ENCODE assay signal across 28 cellular contexts in the genomic region with DNA sequence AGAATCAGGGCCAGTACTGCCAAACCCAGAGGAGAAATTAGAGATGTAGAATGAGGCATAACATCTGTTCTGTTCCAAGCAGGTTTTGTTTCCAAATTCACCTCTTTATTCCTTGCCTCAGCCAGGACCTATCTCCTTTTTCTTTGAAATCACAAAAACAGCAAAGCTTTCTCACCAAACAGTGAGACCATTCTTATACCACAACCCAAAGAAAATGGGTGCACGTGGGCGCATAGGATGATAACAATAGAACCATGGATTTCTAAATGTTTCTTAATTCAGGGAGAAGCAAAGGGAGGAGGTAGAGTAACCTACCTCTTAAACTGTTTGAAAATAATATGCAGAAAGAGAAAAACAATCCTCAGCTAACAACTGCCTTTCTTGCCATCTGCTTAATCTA.
"Had no signal": no experiment of that assay in that cellular context is flagged by ENCODE, and none has a peak within 500 bp of the region (broad histone marks: within the 10 kb centered on the region; RNA-seq: fewer than 3 reads in every experiment).

No MANE protein-coding gene starts in this region.

- H3K36me3 ChIP-seq: colonic mucosa, esophagus squamous epithelium, gastrocnemius medialis, heart left ventricle, left lung, lower lobe of right lung had no signal

- FAIRE-seq: endometrium, islet of Langerhans, keratinocyte had no signal

- H3K9me3 ChIP-seq: colonic mucosa, esophagus squamous epithelium, gastrocnemius medialis, heart left ventricle, left lung, lower lobe of right lung, mucosa of descending colon had no signal

- H3K27me3 ChIP-seq: colonic mucosa, esophagus squamous epithelium, gastrocnemius medialis, heart left ventricle, hepatocyte, left lung had no signal

- H2AFZ ChIP-seq: hepatocyte had no signal

- H3K4me2 ChIP-seq: hepatocyte had no signal

- ATAC-seq: effector memory CD8-positive, alpha-beta T cell; esophagus mucosa; gastrocnemius medialis; heart left ventricle; left cardiac atrium; left lung; left ventricle myocardium superior; lower lobe of right lung; mucosa of descending colon had no signal

- H3K36me3 Mint-ChIP-seq: immature natural killer cell, mesothelial cell of epicardium, naive B cell had no signal

- H3K9me3 Mint-ChIP-seq: dendritic cell treated with granulocyte-macrophage colony-stimulating factor and Interleukin-4, amounts not matched to agents 40 ng/mL and 50 ng/mL, for 4 days; endodermal cell; mesothelial cell of epicardium; naive B cell had no signal

- H3K4me3 Mint-ChIP-seq: dendritic cell treated with granulocyte-macrophage colony-stimulating factor and Interleukin-4, amounts not matched to agents 40 ng/mL and 50 ng/mL, for 4 days; effector memory CD8-positive, alpha-beta T cell; endodermal cell; immature natural killer cell; mesothelial cell of epicardium; naive B cell had no signal

- H3K79me2 ChIP-seq: hepatocyte had no signal

- DNase-seq: colonic mucosa; cortex of kidney; effector CD8-positive, alpha-beta T cell; effector memory CD8-positive, alpha-beta T cell; endodermal cell; erythroblast; esophagus squamous epithelium; foreskin fibroblast; foreskin melanocyte; gastrocnemius medialis; heart left ventricle; hypothalamus; immature natural killer cell; left cardiac atrium; left lung; left ventricle myocardium superior; lower lobe of right lung; mesenchymal stem cell; mucosa of descending colon; naive B cell had no signal

- H3K27ac ChIP-seq: colonic mucosa, epithelial cell of prostate, esophagus squamous epithelium, gastrocnemius medialis, heart left ventricle, hepatocyte, left lung, lower lobe of right lung had no signal

- H3K4me1 ChIP-seq: colonic mucosa, esophagus squamous epithelium, gastrocnemius medialis, left lung, lower lobe of right lung had no signal

- H3K27ac Mint-ChIP-seq: dendritic cell treated with granulocyte-macrophage colony-stimulating factor and Interleukin-4, amounts not matched to agents 40 ng/mL and 50 ng/mL, for 4 days; effector memory CD8-positive, alpha-beta T cell; endodermal cell; immature natural killer cell; mesothelial cell of epicardium; naive B cell had no signal

- H3K27me3 Mint-ChIP-seq: dendritic cell treated with granulocyte-macrophage colony-stimulating factor and Interleukin-4, amounts not matched to agents 40 ng/mL and 50 ng/mL, for 4 days; effector memory CD8-positive, alpha-beta T cell had no signal

- H3K4me1 Mint-ChIP-seq: immature natural killer cell, naive B cell had no signal

- H3K4me3 ChIP-seq: colonic mucosa, esophagus squamous epithelium, gastrocnemius medialis, heart left ventricle, hepatocyte, left lung, lower lobe of right lung, mucosa of descending colon had no signal
